21 cellular contexts compared by ENCODE assay signal in the genomic region with DNA sequence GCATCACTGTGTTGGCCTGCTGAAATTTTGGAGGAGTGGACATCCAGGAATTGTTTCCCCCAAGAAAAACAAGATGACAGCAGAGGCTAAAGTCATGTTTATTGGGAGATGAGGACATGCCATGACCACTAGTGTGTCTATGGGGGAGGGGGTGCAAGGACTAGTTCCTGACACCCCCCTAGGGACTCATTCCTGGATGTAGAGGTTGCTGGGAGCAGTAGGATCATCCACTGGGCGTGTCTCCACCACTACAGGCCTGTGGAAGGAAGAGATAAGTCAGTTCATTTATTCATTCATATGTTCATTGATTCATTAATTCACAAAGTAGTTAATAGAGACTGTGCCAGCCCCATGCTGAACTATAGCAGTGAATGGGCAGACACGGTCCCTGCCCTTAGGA. TPM values are rescaled to one million over a fixed set of nuclear protein-coding genes. Genes with fewer than 3 reads are reported as not detected.
DNase-seq lines count a peak whose midpoint lies in the region; ATAC-seq and TF ChIP-seq lines count a peak whose summit lies in the region.
"Had no signal": no experiment of that assay in that cellular context is flagged by ENCODE, and none has a peak within 500 bp of the region (broad histone marks: within the 10 kb centered on the region; RNA-seq: fewer than 3 reads in every experiment).

No MANE protein-coding gene starts in this region.

- no peak for TF ChIP-seq CTCF in activated CD8-positive, alpha-beta T cell treated with anti-CD3 and anti-CD28 coated beads for 36 hours (IDR thresholded peaks at IDR 0.05)
- TF ChIP-seq CTCF in CD8-positive, alpha-beta T cell (IDR thresholded peaks at IDR 0.05) = no peak
- no peak for TF ChIP-seq CTCF in osteoblast (IDR thresholded peaks at IDR 0.05; ENCODE audit: extremely low read depth, low read depth, low read length)

- CTCF ChIA-PET in activated CD8-positive, alpha-beta T cell treated with anti-CD3 and anti-CD28 coated beads, Interleukin-2, amount 10 ng/mL, durations not matched to agents 7 days and 5 days (lab: Charles Lee) = no interaction called here
- CTCF ChIA-PET in activated CD8-positive, alpha-beta T cell treated with anti-CD3 and anti-CD28 coated beads for 36 hours (lab: Charles Lee) = no interaction called here
- CTCF ChIA-PET in CD8-positive, alpha-beta T cell (lab: Charles Lee) = interaction anchor here (0.6 to 0.7 kb wide), 2 partner anchors 74 to 182 kb away, joined by 3 read pairs; no protein-coding TSS in a partner anchor

- H3K4me2 ChIP-seq in osteoblast (ENCODE audit: insufficient read depth, low read length) = no peak overlapping the region
- H3K4me2 ChIP-seq: BLaER1 treated with 17β-estradiol and CSF1 and Interleukin-3, amounts not matched to agents 10 nM and 100 nM had no signal

- H3K27ac Mint-ChIP-seq in activated CD8-positive, alpha-beta T cell treated with anti-CD3 and anti-CD28 coated beads, Interleukin-2, amount 10 ng/mL, durations not matched to agents 7 days and 5 days = peak overlapping the region; percentile 25
- no peak overlapping the region for H3K27ac Mint-ChIP-seq in activated CD8-positive, alpha-beta T cell treated with anti-CD3 and anti-CD28 coated beads for 36 hours
- peak overlapping the region; percentile 55 for H3K27ac Mint-ChIP-seq in CD8-positive, alpha-beta T cell
- peak overlapping the region; percentile 68 for H3K27ac Mint-ChIP-seq in activated T-helper 17 cell treated with anti-CD3 and anti-CD28 coated beads, Interleukin-2, amount 50 U/mL, for 72 hours

- no peaks in the 10 kb centered on the region for H3K79me2 ChIP-seq in osteoblast (ENCODE audit: insufficient read depth, low read length)

- H3K4me1 ChIP-seq in CD8-positive, alpha-beta T cell (ENCODE audit: insufficient read depth, low read length) = no peaks in the 10 kb centered on the region
- H3K4me1 ChIP-seq in osteoblast (ENCODE audit: insufficient read depth, low read length) = no peaks in the 10 kb centered on the region

- in situ Hi-C loops in ACHN (cut with HindIII; ENCODE audit: low pct_ligation_motif_present, low pct_unique_long_range_greater_than_20kb, low sequenced_read_pairs) = no loop called here

- intact Hi-C loops in activated CD8-positive, alpha-beta T cell treated with anti-CD3 and anti-CD28 coated beads for 36 hours (cut with micrococcal nuclease) = no loop called here
- intact Hi-C loops in CD8-positive, alpha-beta T cell (cut with DNase I, micrococcal nuclease) = no loop called here

- DNase-seq in activated CD8-positive, alpha-beta T cell treated with anti-CD3 and anti-CD28 coated beads, Interleukin-2, amount 10 ng/mL, durations not matched to agents 7 days and 5 days = no peak
- no peak for DNase-seq in activated CD8-positive, alpha-beta T cell treated with anti-CD3 and anti-CD28 coated beads for 36 hours
- DNase-seq in CD8-positive, alpha-beta T cell = no peak
- peak; percentile 72 for DNase-seq in osteoblast (ENCODE audit: insufficient read length, low spot score, missing footprints)
- no peak for DNase-seq in DMS114 treated with DMSO at 0.1 percent for 48 hours (lab: John Stamatoyannopoulos, UW; ENCODE audit: unreplicated experiment)
- DNase-seq in ACHN = no peak
- DNase-seq in COR-L47 (lab: John Stamatoyannopoulos, UW) = no peak
- DNase-seq: 8988T; Calu3; CD8-positive, alpha-beta memory T cell; DMS153; DND-41; IMR-90; KG1; MG63; NCI-H2029; NCI-H526 treated with DMSO at 0.1 percent for 48 hours; Right ventricle myocardium superior; RPMI8226 had no signal

- peaks cover 9% of the 10 kb centered on the region for H3K36me3 ChIP-seq in CD8-positive, alpha-beta T cell (ENCODE audit: insufficient read depth, low read length)
- no peaks in the 10 kb centered on the region for H3K36me3 ChIP-seq in osteoblast (ENCODE audit: insufficient read depth, low read length)
- H3K36me3 ChIP-seq: MG63 had no signal

- no peak overlapping the region for H3K4me3 ChIP-seq in CD8-positive, alpha-beta T cell (ENCODE audit: low read depth, low read length)
- H3K4me3 ChIP-seq in osteoblast (ENCODE audit: insufficient read depth, low read length) = no peak overlapping the region
- H3K4me3 ChIP-seq: BLaER1 treated with 17β-estradiol and CSF1 and Interleukin-3, amounts not matched to agents 10 nM and 100 nM; MG63 had no signal

- H3K9me3 Mint-ChIP-seq in activated CD8-positive, alpha-beta T cell treated with anti-CD3 and anti-CD28 coated beads, Interleukin-2, amount 10 ng/mL, durations not matched to agents 7 days and 5 days (ENCODE audit: insufficient read depth) = no peaks in the 10 kb centered on the region
- H3K9me3 Mint-ChIP-seq in activated CD8-positive, alpha-beta T cell treated with anti-CD3 and anti-CD28 coated beads for 36 hours = no peaks in the 10 kb centered on the region
- no peaks in the 10 kb centered on the region for H3K9me3 Mint-ChIP-seq in CD8-positive, alpha-beta T cell
- H3K9me3 Mint-ChIP-seq in activated T-helper 17 cell treated with anti-CD3 and anti-CD28 coated beads, Interleukin-2, amount 50 U/mL, for 72 hours = no peaks in the 10 kb centered on the region
- H3K9me3 Mint-ChIP-seq: CD8-positive, alpha-beta memory T cell had no signal

- H3K27me3 Mint-ChIP-seq in activated CD8-positive, alpha-beta T cell treated with anti-CD3 and anti-CD28 coated beads, Interleukin-2, amount 10 ng/mL, durations not matched to agents 7 days and 5 days (ENCODE audit: low read depth) = no peaks in the 10 kb centered on the region
- no peaks in the 10 kb centered on the region for H3K27me3 Mint-ChIP-seq in activated CD8-positive, alpha-beta T cell treated with anti-CD3 and anti-CD28 coated beads for 36 hours
- H3K27me3 Mint-ChIP-seq in CD8-positive, alpha-beta T cell (ENCODE audit: low read depth) = no peaks in the 10 kb centered on the region
- no peaks in the 10 kb centered on the region for H3K27me3 Mint-ChIP-seq in activated T-helper 17 cell treated with anti-CD3 and anti-CD28 coated beads, Interleukin-2, amount 50 U/mL, for 72 hours
- H3K27me3 Mint-ChIP-seq: CD8-positive, alpha-beta memory T cell had no signal

- H3K9me3 ChIP-seq in CD8-positive, alpha-beta T cell (ENCODE audit: low read length) = no peaks in the 10 kb centered on the region
- H3K9me3 ChIP-seq in osteoblast (ENCODE audit: low read depth, low read length) = no peaks in the 10 kb centered on the region
- H3K9me3 ChIP-seq: BLaER1 treated with 17β-estradiol and CSF1 and Interleukin-3, amounts not matched to agents 10 nM and 100 nM; MG63 had no signal

- H3K27me3 ChIP-seq in CD8-positive, alpha-beta T cell (ENCODE audit: insufficient read depth, low read length) = no peaks in the 10 kb centered on the region
- no peaks in the 10 kb centered on the region for H3K27me3 ChIP-seq in osteoblast (ENCODE audit: insufficient read depth, low read length)
- H3K27me3 ChIP-seq: BLaER1 treated with 17β-estradiol and CSF1 and Interleukin-3, amounts not matched to agents 10 nM and 100 nM; MG63 had no signal

- no peak overlapping the region for H3K27ac ChIP-seq in CD8-positive, alpha-beta T cell (ENCODE audit: low read depth, low read length)
- H3K27ac ChIP-seq in osteoblast (ENCODE audit: low read depth, low read length) = no peak overlapping the region
- H3K27ac ChIP-seq: BLaER1 treated with 17β-estradiol and CSF1 and Interleukin-3, amounts not matched to agents 10 nM and 100 nM had no signal

- no peak for ATAC-seq in activated CD8-positive, alpha-beta T cell treated with anti-CD3 and anti-CD28 coated beads, Interleukin-2, amount 10 ng/mL, durations not matched to agents 7 days and 5 days
- ATAC-seq in activated CD8-positive, alpha-beta T cell treated with anti-CD3 and anti-CD28 coated beads for 36 hours = no peak
- ATAC-seq in CD8-positive, alpha-beta T cell = no peak
- no peak for ATAC-seq in activated T-helper 17 cell treated with anti-CD3 and anti-CD28 coated beads, Interleukin-2, amount 50 U/mL, for 72 hours (replicated peaks)

- peaks cover 38% of the 10 kb centered on the region for H3K36me3 Mint-ChIP-seq in activated CD8-positive, alpha-beta T cell treated with anti-CD3 and anti-CD28 coated beads, Interleukin-2, amount 10 ng/mL, durations not matched to agents 7 days and 5 days (ENCODE audit: low read depth)
- H3K36me3 Mint-ChIP-seq in activated CD8-positive, alpha-beta T cell treated with anti-CD3 and anti-CD28 coated beads for 36 hours (ENCODE audit: low read depth) = peaks cover 20% of the 10 kb centered on the region
- peaks cover 38% of the 10 kb centered on the region for H3K36me3 Mint-ChIP-seq in CD8-positive, alpha-beta T cell
- peaks cover 64% of the 10 kb centered on the region for H3K36me3 Mint-ChIP-seq in activated T-helper 17 cell treated with anti-CD3 and anti-CD28 coated beads, Interleukin-2, amount 50 U/mL, for 72 hours (ENCODE audit: low read depth)

- POLR2A ChIA-PET in activated CD8-positive, alpha-beta T cell treated with anti-CD3 and anti-CD28 coated beads, Interleukin-2, amount 10 ng/mL, durations not matched to agents 7 days and 5 days (lab: Charles Lee) = no interaction called here
- POLR2A ChIA-PET in activated CD8-positive, alpha-beta T cell treated with anti-CD3 and anti-CD28 coated beads for 36 hours (lab: Charles Lee) = interaction anchor here (1.1 to 1.3 kb wide), 2 partner anchors 25 to 37 kb away, joined by 4 read pairs; no protein-coding TSS in a partner anchor
- POLR2A ChIA-PET in CD8-positive, alpha-beta T cell (lab: Charles Lee) = no interaction called here

- no peak overlapping the region for H2AFZ ChIP-seq in osteoblast (ENCODE audit: low read length)

- peaks cover 11% of the 10 kb centered on the region for H3K4me1 Mint-ChIP-seq in activated CD8-positive, alpha-beta T cell treated with anti-CD3 and anti-CD28 coated beads, Interleukin-2, amount 10 ng/mL, durations not matched to agents 7 days and 5 days (ENCODE audit: low read depth)
- peaks cover 5% of the 10 kb centered on the region for H3K4me1 Mint-ChIP-seq in activated CD8-positive, alpha-beta T cell treated with anti-CD3 and anti-CD28 coated beads for 36 hours (ENCODE audit: low read depth)
- peaks cover 4% of the 10 kb centered on the region for H3K4me1 Mint-ChIP-seq in CD8-positive, alpha-beta T cell (ENCODE audit: low read depth)
- H3K4me1 Mint-ChIP-seq in activated T-helper 17 cell treated with anti-CD3 and anti-CD28 coated beads, Interleukin-2, amount 50 U/mL, for 72 hours = peaks cover 9% of the 10 kb centered on the region

- H4K20me1 ChIP-seq in osteoblast (ENCODE audit: insufficient read depth, low read length) = no peaks in the 10 kb centered on the region

- H3K4me3 Mint-ChIP-seq in activated CD8-positive, alpha-beta T cell treated with anti-CD3 and anti-CD28 coated beads, Interleukin-2, amount 10 ng/mL, durations not matched to agents 7 days and 5 days = no peak overlapping the region
- no peak overlapping the region for H3K4me3 Mint-ChIP-seq in activated CD8-positive, alpha-beta T cell treated with anti-CD3 and anti-CD28 coated beads for 36 hours
- no peak overlapping the region for H3K4me3 Mint-ChIP-seq in CD8-positive, alpha-beta T cell
- no peak overlapping the region for H3K4me3 Mint-ChIP-seq in activated T-helper 17 cell treated with anti-CD3 and anti-CD28 coated beads, Interleukin-2, amount 50 U/mL, for 72 hours
- H3K4me3 Mint-ChIP-seq: CD8-positive, alpha-beta memory T cell had no signal

RNA-seq across cellular contexts. Expression of a gene that starts 30.2 kb away (rescaled TPM):
- 100 to 1,000 TPM; 259 to 269 TPM for total RNA-seq in activated CD8-positive, alpha-beta T cell treated with anti-CD3 and anti-CD28 coated beads, Interleukin-2, amount 10 ng/mL, durations not matched to agents 7 days and 5 days
- 100 to 1,000 TPM; 166 to 174 TPM for total RNA-seq in activated CD8-positive, alpha-beta T cell treated with anti-CD3 and anti-CD28 coated beads for 36 hours
- 100 to 1,000 TPM; 135 to 151 TPM for total RNA-seq in CD8-positive, alpha-beta T cell
- 100 to 1,000 TPM; 310 to 354 TPM for total RNA-seq in activated T-helper 17 cell treated with anti-CD3 and anti-CD28 coated beads, Interleukin-2, amount 50 U/mL, for 72 hours
- total RNA-seq in osteoblast = under 0.01 and 0.72 TPM in 2 replicates
- total RNA-seq: Calu3, IMR-90 had no signal

RNA-seq across cellular contexts. Expression of a gene that starts 31.4 kb away (rescaled TPM):
- 100 to 1,000 TPM; 325 to 352 TPM for total RNA-seq in activated CD8-positive, alpha-beta T cell treated with anti-CD3 and anti-CD28 coated beads, Interleukin-2, amount 10 ng/mL, durations not matched to agents 7 days and 5 days
- 100 to 1,000 TPM; 306 to 308 TPM for total RNA-seq in activated CD8-positive, alpha-beta T cell treated with anti-CD3 and anti-CD28 coated beads for 36 hours
- total RNA-seq in CD8-positive, alpha-beta T cell = 100 to 1,000 TPM; 313 to 315 TPM
- 100 to 1,000 TPM; 172 to 301 TPM for total RNA-seq in activated T-helper 17 cell treated with anti-CD3 and anti-CD28 coated beads, Interleukin-2, amount 50 U/mL, for 72 hours
- total RNA-seq in osteoblast = 210 and 317 TPM in 2 replicates

RNA-seq across cellular contexts. Expression of a gene that starts 59.9 kb away (rescaled TPM):
- 100 to 1,000 TPM; 357 to 373 TPM for total RNA-seq in activated CD8-positive, alpha-beta T cell treated with anti-CD3 and anti-CD28 coated beads, Interleukin-2, amount 10 ng/mL, durations not matched to agents 7 days and 5 days
- 100 to 1,000 TPM; 183 to 189 TPM for total RNA-seq in activated CD8-positive, alpha-beta T cell treated with anti-CD3 and anti-CD28 coated beads for 36 hours
- 100 to 1,000 TPM; 110 to 111 TPM for total RNA-seq in CD8-positive, alpha-beta T cell
- total RNA-seq in activated T-helper 17 cell treated with anti-CD3 and anti-CD28 coated beads, Interleukin-2, amount 50 U/mL, for 72 hours = 100 to 1,000 TPM; 312 to 393 TPM
- total RNA-seq in osteoblast = 204 and 229 TPM in 2 replicates

Comparison
In these comparisons a context has a peak if more than half of its experiments do, and no peak if none do; other contexts are left out.
1. RNA of a gene that starts 30.2 kb away (total RNA-seq): 310 to 354 TPM in activated T-helper 17 cell treated with anti-CD3 and anti-CD28 coated beads, Interleukin-2, amount 50 U/mL, for 72 hours, 259 to 269 TPM in activated CD8-positive, alpha-beta T cell treated with anti-CD3 and anti-CD28 coated beads, Interleukin-2, amount 10 ng/mL, durations not matched to agents 7 days and 5 days, 166 to 174 TPM in activated CD8-positive, alpha-beta T cell treated with anti-CD3 and anti-CD28 coated beads for 36 hours and 135 to 151 TPM in CD8-positive, alpha-beta T cell; under 0.01 to 0.72 TPM in osteoblast; every median in the first group is over 10 times any median in the second.